In genomic region chr20:32594204-32594603, GRCh38 we compare ENCODE assay signal across 17 cellular contexts. TPM values are rescaled to one million over a fixed set of nuclear protein-coding genes. Genes with fewer than 3 reads are reported as not detected.
DNase-seq lines count a peak whose midpoint lies in the region; ATAC-seq and TF ChIP-seq lines count a peak whose summit lies in the region.
"Had no signal": no experiment of that assay in that cellular context is flagged by ENCODE, and none has a peak within 500 bp of the region (broad histone marks: within the 10 kb centered on the region; RNA-seq: fewer than 3 reads in every experiment).

No MANE protein-coding gene starts in this region.

- no peak overlapping the region for H3K27ac Mint-ChIP-seq in stimulated activated naive CD8-positive, alpha-beta T cell treated with anti-CD3 and anti-CD28 coated beads, Interleukin-15, amount 100 ng/mL, for 72 hours
- H3K27ac Mint-ChIP-seq in T-helper 17 cell: peak overlapping the region; percentile 75
- peak overlapping the region; percentile 26 for H3K27ac Mint-ChIP-seq in central memory CD8-positive, alpha-beta T cell (ENCODE audit: low read depth)
- H3K27ac Mint-ChIP-seq: HFFc6 had no signal

- ATAC-seq in stimulated activated naive CD8-positive, alpha-beta T cell treated with anti-CD3 and anti-CD28 coated beads, Interleukin-15, amount 100 ng/mL, for 72 hours: peak; percentile 2
- ATAC-seq in stimulated activated naive CD8-positive, alpha-beta T cell treated with anti-CD3 and anti-CD28 coated beads, Interleukin-15, Interleukin-2, amounts not matched to agents 100 U/mL and 50 U/mL, for 24 hours: no peak
- ATAC-seq in T-helper 17 cell (no peak), GM18505 (IDR thresholded peaks at IDR 0.05; ENCODE audit: unreplicated experiment) (no peak)
- no peak for ATAC-seq in central memory CD8-positive, alpha-beta T cell (replicated peaks; ENCODE audit: extremely low read depth, poor library complexity, severe bottlenecking)
- ATAC-seq: HCT116 had no signal

- no peak overlapping the region for H3K4me3 Mint-ChIP-seq in stimulated activated naive CD8-positive, alpha-beta T cell treated with anti-CD3 and anti-CD28 coated beads, Interleukin-15, amount 100 ng/mL, for 72 hours
- no peak overlapping the region for H3K4me3 Mint-ChIP-seq in T-helper 17 cell
- no peak overlapping the region for H3K4me3 Mint-ChIP-seq in central memory CD8-positive, alpha-beta T cell
- H3K4me3 Mint-ChIP-seq: CD4-positive, alpha-beta memory T cell; H9; HFFc6 had no signal

- no peaks in the 10 kb centered on the region for H3K36me3 Mint-ChIP-seq in T-helper 17 cell (ENCODE audit: low read depth)
- peaks cover 2% of the 10 kb centered on the region for H3K36me3 Mint-ChIP-seq in central memory CD8-positive, alpha-beta T cell (ENCODE audit: insufficient read depth)
- H3K36me3 Mint-ChIP-seq: CD4-positive, alpha-beta memory T cell had no signal

- H3K9me3 ChIP-seq in T-helper 17 cell (ENCODE audit: control insufficient read depth, low read length, poor library complexity, severe bottlenecking): no peaks in the 10 kb centered on the region

- DNase-seq in stimulated activated naive CD8-positive, alpha-beta T cell treated with anti-CD3 and anti-CD28 coated beads, Interleukin-15, amount 100 ng/mL, for 72 hours: no peak
- no peak for DNase-seq in stimulated activated naive CD8-positive, alpha-beta T cell treated with anti-CD3 and anti-CD28 coated beads, Interleukin-15, Interleukin-2, amounts not matched to agents 100 U/mL and 50 U/mL, for 24 hours
- DNase-seq in T-helper 17 cell (no peak), HT-29 (ENCODE audit: low spot score) (no peak)
- no peak for DNase-seq in central memory CD8-positive, alpha-beta T cell (ENCODE audit: low spot score in 2 of 2)
- DNase-seq: C1 segment of cervical spinal cord; Calu3; CD4-positive, alpha-beta memory T cell; COR-L47; DMS53; DMS79 treated with DMSO at 0.1 percent for 48 hours; GF-D8; GM23248; H9; HFFc6 had no signal

- H3K9me3 Mint-ChIP-seq in stimulated activated naive CD8-positive, alpha-beta T cell treated with anti-CD3 and anti-CD28 coated beads, Interleukin-15, amount 100 ng/mL, for 72 hours: no peaks in the 10 kb centered on the region
- no peaks in the 10 kb centered on the region for H3K9me3 Mint-ChIP-seq in central memory CD8-positive, alpha-beta T cell
- H3K9me3 Mint-ChIP-seq: CD4-positive, alpha-beta memory T cell; H9; HFFc6 had no signal

- no peak for TF ChIP-seq POLR2A in GM18505 (IDR thresholded peaks at IDR 0.05; ENCODE audit: borderline replicate concordance, extremely low read depth, insufficient read depth, insufficient read length)

- H3K4me1 Mint-ChIP-seq in stimulated activated naive CD8-positive, alpha-beta T cell treated with anti-CD3 and anti-CD28 coated beads, Interleukin-15, amount 100 ng/mL, for 72 hours: peaks cover 25% of the 10 kb centered on the region
- H3K4me1 Mint-ChIP-seq in T-helper 17 cell: peaks cover 5% of the 10 kb centered on the region
- H3K4me1 Mint-ChIP-seq in central memory CD8-positive, alpha-beta T cell: no peaks in the 10 kb centered on the region

- H3K27me3 Mint-ChIP-seq in stimulated activated naive CD8-positive, alpha-beta T cell treated with anti-CD3 and anti-CD28 coated beads, Interleukin-15, amount 100 ng/mL, for 72 hours: no peaks in the 10 kb centered on the region
- no peaks in the 10 kb centered on the region for H3K27me3 Mint-ChIP-seq in T-helper 17 cell
- H3K27me3 Mint-ChIP-seq in central memory CD8-positive, alpha-beta T cell: no peaks in the 10 kb centered on the region
- H3K27me3 Mint-ChIP-seq: CD4-positive, alpha-beta memory T cell had no signal

RNA-seq across cellular contexts. Expression of gene NOL4L, which starts 9.1 kb away (rescaled TPM):
- 10 to 100 TPM; 60.9 to 62.9 TPM for total RNA-seq in T-helper 17 cell
- total RNA-seq in HT-29 (2014; rRNA removed; shearing (Covaris generic)): 41.8 and 42.9 TPM in 2 replicates

Comparison
In these comparisons a context has a peak if more than half of its experiments do, and no peak if none do; other contexts are left out.
1. H3K27ac Mint-ChIP-seq: peak in T-helper 17 cell (single experiment) and central memory CD8-positive, alpha-beta T cell (single experiment); none in stimulated activated naive CD8-positive, alpha-beta T cell treated with anti-CD3 and anti-CD28 coated beads, Interleukin-15, amount 100 ng/mL, for 72 hours (0 of 2).